ENCODE assay signal across 14 cellular contexts in the genomic region with DNA sequence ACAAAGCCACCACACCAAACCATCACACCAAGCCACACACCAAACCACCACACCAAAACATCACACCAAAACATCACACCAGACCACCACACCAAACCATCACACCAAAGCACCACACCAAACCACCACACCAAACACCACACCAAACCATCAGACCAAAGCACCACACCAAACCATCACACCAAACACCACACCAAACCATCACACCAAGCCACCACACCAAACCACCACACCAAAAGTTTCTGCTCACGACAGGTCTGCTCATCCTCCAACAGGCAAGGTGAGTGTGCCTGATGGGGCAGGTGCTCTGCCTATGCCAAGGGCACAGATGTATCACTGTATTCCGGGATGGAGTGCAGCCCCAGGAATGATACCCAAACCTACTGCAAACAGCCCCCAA.
"Had no signal": no experiment of that assay in that cellular context is flagged by ENCODE, and none has a peak within 500 bp of the region (broad histone marks: within the 10 kb centered on the region; RNA-seq: fewer than 3 reads in every experiment).

No MANE protein-coding gene starts in this region.

- DNase-seq: activated CD4-positive, alpha-beta T cell treated with anti-CD3 and anti-CD28 coated beads, Interleukin-2, amount 50 U/mL, for 1 hour; activated naive CD4-positive, alpha-beta T cell treated with anti-CD3 and anti-CD28 coated beads, Interleukin-2, amount 50 U/mL, for 16 hours; activated T-cell treated with anti-CD3 and anti-CD28 coated beads for 4 hours; cerebellar nuclear complex; effector CD8-positive, alpha-beta T cell; esophagus squamous epithelium; immature natural killer cell; left ventricle myocardium superior; ovary; psoas muscle; right cardiac atrium; stimulated activated CD4-positive, alpha-beta T cell treated with anti-CD3 and anti-CD28 coated beads, Interleukin-15, amount 100 ng/mL, for 24 hours; stimulated activated CD4-positive, alpha-beta T cell treated with anti-CD3 and anti-CD28 coated beads, Interleukin-2, amount 100 ng/mL, for 48 hours; T1000 had no signal

- H3K36me3 Mint-ChIP-seq: immature natural killer cell had no signal

- ATAC-seq: left ventricle myocardium superior, psoas muscle, right cardiac atrium had no signal

- H3K4me3 Mint-ChIP-seq: immature natural killer cell had no signal

- H3K27ac Mint-ChIP-seq: immature natural killer cell had no signal
